11 cellular contexts compared by ENCODE assay signal in genomic region chr10:26503911-26504310, GRCh38.
DNase-seq lines count a peak whose midpoint lies in the region; ATAC-seq, FAIRE-seq and TF ChIP-seq lines count a peak whose summit lies in the region.
"Had no signal": no experiment of that assay in that cellular context is flagged by ENCODE, and none has a peak within 500 bp of the region (broad histone marks: within the 10 kb centered on the region; RNA-seq: fewer than 3 reads in every experiment).

No MANE protein-coding gene starts in this region.

- DNase-seq in A673 (ENCODE audit: low spot score), result no peak
- DNase-seq in G401 (ENCODE audit: low spot score), result peak; percentile 18
- DNase-seq in PC-3, result no peak
- peak in 1 of 2 experiments; percentile 55 for DNase-seq in H1 (ENCODE audit: low read depth in 1 of 2, low spot score in 2 of 2)
- no peak for DNase-seq in LoVo (ENCODE audit: low spot score)
- DNase-seq: NCI-H2107 had no signal

- no peak for TF ChIP-seq POLR2A in H1 (IDR thresholded peaks at IDR 0.05; ENCODE audit: control extremely low read depth in 1 of 2, low read depth in 2 of 2, low read length in 2 of 2)

- CTCF ChIA-PET in A673 (lab: Charles Lee), result no interaction called here
- CTCF ChIA-PET in PC-3 (lab: Charles Lee), result no interaction called here
- CTCF ChIA-PET in H1 (lab: Charles Lee; ENCODE audit: partially characterized antibody), result interaction anchor here (0.6 to 3.2 kb wide), 20 partner anchors 9 to 1674 kb away, joined by 3 to 18 read pairs (median 4); no protein-coding TSS in a partner anchor

- H4K20me1 ChIP-seq in PC-3 (ENCODE audit: low read length), result no peaks in the 10 kb centered on the region
- H4K20me1 ChIP-seq in H1 (replicated peaks in 1 of 2; ENCODE audit: control insufficient read depth in 1 of 2, insufficient read depth in 2 of 2, low read length in 2 of 2), result no peaks in the 10 kb centered on the region

- H3K4me2 ChIP-seq in PC-3 (ENCODE audit: low read length) (no peak overlapping the region), H1 (ENCODE audit: insufficient read depth in 1 of 2, low read depth in 2 of 2, low read length in 2 of 2) (no peak overlapping the region)

- no TSS peak for BruUV-seq in A673 (replicated peaks; lab: Mats Ljungman, UMichigan)
- no TSS peak for BruUV-seq in PC-3 (replicated peaks; lab: Mats Ljungman, UMichigan)

- H4K91ac ChIP-seq in H1 (replicated peaks; ENCODE audit: insufficient read length, low read length), result no peak overlapping the region

- no peak for TF ChIP-seq EP300 in H1 (IDR thresholded peaks at IDR 0.05; ENCODE audit: borderline replicate concordance in 1 of 2, low read depth in 2 of 2, low read length in 2 of 2)

- no peak overlapping the region for H4K8ac ChIP-seq in H1 (ENCODE audit: extremely low read depth, insufficient read depth, low read length)

- H4K5ac ChIP-seq in H1 (ENCODE audit: insufficient read length, low read depth, low read length), result no peak overlapping the region

- H3K36me3 ChIP-seq in A673 (ENCODE audit: insufficient read depth, low read length, poor library complexity, severe bottlenecking) (no peaks in the 10 kb centered on the region), PC-3 (ENCODE audit: low read depth, low read length) (no peaks in the 10 kb centered on the region), H1 (ENCODE audit: control insufficient read depth in 2 of 4, insufficient read depth in 4 of 4, low read length in 3 of 4) (no peaks in the 10 kb centered on the region)
- H3K36me3 ChIP-seq: right atrium auricular region had no signal

- H3K27me3 ChIP-seq in A673 (replicated peaks; ENCODE audit: insufficient read depth, low read depth, low read length, poor library complexity) (no peaks in the 10 kb centered on the region), PC-3 (ENCODE audit: low read length) (peaks cover 25% of the 10 kb centered on the region), H1 (replicated peaks in 1 of 4; ENCODE audit: control insufficient read depth in 3 of 4, extremely low read depth in 1 of 4, insufficient read depth in 3 of 4, low read length in 3 of 4) (no peaks in the 10 kb centered on the region)
- H3K27me3 ChIP-seq: right atrium auricular region had no signal

- H3K9me3 ChIP-seq in A673 (ENCODE audit: low read depth, low read length, poor library complexity, severe bottlenecking) (no peaks in the 10 kb centered on the region), PC-3 (ENCODE audit: low read length) (no peaks in the 10 kb centered on the region), H1 (ENCODE audit: insufficient read depth in 2 of 2, low read depth in 1 of 2, low read length in 1 of 2) (no peaks in the 10 kb centered on the region)

- no peaks in the 10 kb centered on the region for H3F3A ChIP-seq in PC-3 (ENCODE audit: low read length, unreplicated experiment)

- H3K4me1 ChIP-seq in A673 (ENCODE audit: insufficient read depth, low read length, poor library complexity, severe bottlenecking) (no peaks in the 10 kb centered on the region), PC-3 (ENCODE audit: insufficient read depth, low read length) (no peaks in the 10 kb centered on the region), H1 (replicated peaks in 1 of 4; ENCODE audit: control insufficient read depth in 3 of 4, insufficient read depth in 4 of 4, low read length in 3 of 4) (no peaks in the 10 kb centered on the region)
- H3K4me1 ChIP-seq: right atrium auricular region had no signal

- H3K4ac ChIP-seq in H1 (replicated peaks; ENCODE audit: insufficient read length, low read depth, low read length), result no peak overlapping the region

- peak; percentile 35 to 49 for TF ChIP-seq RAD21 in H1 (IDR thresholded peaks at IDR 0.05 in 1 of 2, conservative IDR thresholded peaks at IDR 0.05 in 1 of 2; ENCODE audit: low read depth in 2 of 2, low read length in 2 of 2)

- H3K56ac ChIP-seq in H1 (replicated peaks; ENCODE audit: insufficient read length, low read depth, low read length), result no peak overlapping the region

- no peak overlapping the region for H2BK15ac ChIP-seq in H1 (ENCODE audit: low read length)

- H2AK5ac ChIP-seq in H1 (ENCODE audit: low read depth, low read length), result no peak overlapping the region

- H3K23me2 ChIP-seq in H1 (ENCODE audit: low read depth, low read length), result no peaks in the 10 kb centered on the region

- H3K9me2 ChIP-seq in PC-3 (replicated peaks; ENCODE audit: low read length), result no peaks in the 10 kb centered on the region

- POLR2A ChIA-PET in A673 (lab: Charles Lee; ENCODE audit: low non-redundant PET) (no interaction called here), PC-3 (lab: Charles Lee; ENCODE audit: unreplicated experiment) (no interaction called here), H1 (lab: Charles Lee; ENCODE audit: partially characterized antibody) (no interaction called here)

- intact Hi-C loops in A673 (cut with micrococcal nuclease; ENCODE audit: unreplicated experiment) (no loop called here), PC-3 (cut with micrococcal nuclease) (no loop called here)

- no peak for FAIRE-seq in H1 (lab: Jason Lieb, UNC)

- H2BK20ac ChIP-seq in H1 (ENCODE audit: low read length), result no peak overlapping the region

- H2AFZ ChIP-seq in PC-3 (ENCODE audit: low read length), result no peak overlapping the region
- H2AFZ ChIP-seq in H1 (ENCODE audit: low read length), result 0 out of 2 replicates have a peak overlapping the region, but pooled peaks have one; percentile 85

- no peak overlapping the region for H3K9ac ChIP-seq in PC-3 (ENCODE audit: low read length)
- H3K9ac ChIP-seq in H1 (replicated peaks in 1 of 4; ENCODE audit: extremely low read depth in 1 of 4, low read depth in 3 of 4, low read length in 3 of 4), result no peak overlapping the region

- ATAC-seq in PC-3 (no peak), GM19351 (IDR thresholded peaks at IDR 0.05; ENCODE audit: unreplicated experiment) (no peak), HG02884 (IDR thresholded peaks at IDR 0.05; ENCODE audit: unreplicated experiment) (no peak), GM21526 (IDR thresholded peaks at IDR 0.05; ENCODE audit: low FRiP score, unreplicated experiment) (no peak)
- ATAC-seq: SK-N-SH treated with all-trans-retinoic acid at 6 μM for 48 hours had no signal

- no peak overlapping the region for H3K23ac ChIP-seq in H1 (ENCODE audit: insufficient read length)

- H3K18ac ChIP-seq in H1 (ENCODE audit: extremely low read depth, low read length), result no peak overlapping the region

- no peak overlapping the region for H2BK5ac ChIP-seq in H1 (ENCODE audit: low read depth, low read length)

- peak; percentile 31; the same call in 1 of the 2 replicates for TF ChIP-seq CTCF in A673 (conservative IDR thresholded peaks at IDR 0.05; ENCODE audit: low read depth, low read length)
- peak; percentile 34; the same call in 1 of the 2 replicates for TF ChIP-seq CTCF in PC-3 (conservative IDR thresholded peaks at IDR 0.05; ENCODE audit: low read depth, low read length)
- peak; percentile 57 to 63 (median 60) for TF ChIP-seq CTCF in H1 (IDR thresholded peaks at IDR 0.05; ENCODE audit: control extremely low read depth in 1 of 3, insufficient read depth in 1 of 3, low read depth in 1 of 3, low read length in 3 of 3)

- in situ Hi-C loops in G401 (cut with HindIII; ENCODE audit: low sequenced_read_pairs), result no loop called here

- no peak overlapping the region for H2BK12ac ChIP-seq in H1 (ENCODE audit: low read depth, low read length)

- H3K4me3 ChIP-seq in A673 (ENCODE audit: low read depth, low read length, poor library complexity, severe bottlenecking) (no peak overlapping the region), PC-3 (ENCODE audit: low read length) (no peak overlapping the region), H1 (ENCODE audit: extremely low read depth in 1 of 4, insufficient read depth in 2 of 4, low read depth in 3 of 4, low read length in 4 of 4) (no peak overlapping the region)
- H3K4me3 ChIP-seq: right atrium auricular region had no signal

- H3K79me1 ChIP-seq in H1 (ENCODE audit: low read depth, low read length), result no peaks in the 10 kb centered on the region

- H3K27ac ChIP-seq in A673 (ENCODE audit: low read depth, low read length, poor library complexity, severe bottlenecking) (no peak overlapping the region), PC-3 (ENCODE audit: low read length) (no peak overlapping the region), H1 (ENCODE audit: low read depth, low read length) (no peak overlapping the region)
- H3K27ac ChIP-seq: right atrium auricular region had no signal

- 49% methylated on average over 3 of the region's 3 CpGs; no CpG with 5 or more reads in 1 of the 2 experiments for WGBS in H1 (ENCODE audit: extremely low coverage in 1 of 2, insufficient coverage in 1 of 2, insufficient read length in 1 of 2, insufficient replicate concordance in 2 of 2, low coverage in 1 of 2, low lambda C conversion rate in 2 of 2, missing lambda C conversion rate in 1 of 2), 2 experiments

- no peak overlapping the region for H3K14ac ChIP-seq in H1 (ENCODE audit: insufficient read length)

- H2BK120ac ChIP-seq in H1 (replicated peaks; ENCODE audit: low read depth, low read length), result no peak overlapping the region

- no peaks in the 10 kb centered on the region for H3K79me2 ChIP-seq in PC-3 (ENCODE audit: low read length)
- no peaks in the 10 kb centered on the region for H3K79me2 ChIP-seq in H1 (ENCODE audit: control insufficient read depth in 1 of 2, insufficient read depth in 2 of 2, low read length in 2 of 2)

TF ChIP-seq in H1, 55 proteins besides CTCF, POLR2A, EP300 and RAD21:
- TF ChIP-seq TAF1 (IDR thresholded peaks at IDR 0.05; ENCODE audit: low read depth, low read length) (no peak), TEAD4 (IDR thresholded peaks at IDR 0.05; ENCODE audit: low read depth, low read length) (peak; percentile 42; the same call in 1 of the 2 replicates)
